In the genomic region with DNA sequence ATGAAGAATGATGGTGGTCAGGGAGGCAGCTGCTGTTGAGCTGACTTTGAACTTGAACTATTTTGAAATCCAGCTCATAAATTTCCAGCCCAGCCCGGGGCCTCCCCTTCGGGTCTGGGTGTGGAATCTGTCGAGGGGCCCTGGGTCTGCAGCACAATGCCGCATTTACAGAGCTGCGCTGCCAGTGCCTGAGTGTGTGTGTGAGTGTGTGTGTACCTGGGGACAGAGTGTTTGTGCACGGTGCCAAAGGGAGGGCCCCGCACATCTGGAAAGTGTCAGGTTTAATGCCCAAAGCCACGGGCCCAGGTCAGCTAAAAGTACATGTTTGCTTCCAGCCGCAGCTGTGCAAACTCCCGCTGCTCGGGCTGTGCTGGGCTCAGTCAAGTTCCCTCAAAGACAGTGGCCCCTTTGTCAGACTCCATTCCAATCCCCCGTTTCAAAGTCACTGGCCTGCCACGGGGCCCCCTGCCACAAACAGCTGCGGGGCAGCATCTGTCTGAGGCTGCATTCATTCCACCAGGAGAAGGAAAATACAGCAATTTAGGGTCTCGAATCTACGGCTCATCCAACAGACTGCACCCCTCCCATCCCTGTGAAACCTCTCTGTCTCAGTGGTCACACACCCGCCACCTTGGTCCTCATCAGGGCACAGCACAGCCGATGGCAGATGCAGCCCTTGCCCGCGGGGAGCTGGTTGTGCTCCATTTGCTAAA, we compare ENCODE assay signal across 1 cellular context.
A peak's percentile ranks its signal among the peaks of the same experiment; 100 is the strongest.
TF ChIP-seq lines count a peak whose summit lies in the region.

No MANE protein-coding gene starts in this region.

TF ChIP-seq in HepG2, 621 proteins besides CTCF, POLR2A, EP300 and RAD21 (continued from another document and continues in another):
- TF ChIP-seq, protein P1, sequence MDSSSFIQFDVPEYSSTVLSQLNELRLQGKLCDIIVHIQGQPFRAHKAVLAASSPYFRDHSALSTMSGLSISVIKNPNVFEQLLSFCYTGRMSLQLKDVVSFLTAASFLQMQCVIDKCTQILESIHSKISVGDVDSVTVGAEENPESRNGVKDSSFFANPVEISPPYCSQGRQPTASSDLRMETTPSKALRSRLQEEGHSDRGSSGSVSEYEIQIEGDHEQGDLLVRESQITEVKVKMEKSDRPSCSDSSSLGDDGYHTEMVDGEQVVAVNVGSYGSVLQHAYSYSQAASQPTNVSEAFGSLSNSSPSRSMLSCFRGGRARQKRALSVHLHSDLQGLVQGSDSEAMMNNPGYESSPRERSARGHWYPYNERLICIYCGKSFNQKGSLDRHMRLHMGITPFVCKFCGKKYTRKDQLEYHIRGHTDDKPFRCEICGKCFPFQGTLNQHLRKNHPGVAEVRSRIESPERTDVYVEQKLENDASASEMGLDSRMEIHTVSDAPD (CRISPR knock-in tag; IDR thresholded peaks at IDR 0.05) = no peak; the same call in 1 of the 2 replicates
- TF ChIP-seq, protein P2, sequence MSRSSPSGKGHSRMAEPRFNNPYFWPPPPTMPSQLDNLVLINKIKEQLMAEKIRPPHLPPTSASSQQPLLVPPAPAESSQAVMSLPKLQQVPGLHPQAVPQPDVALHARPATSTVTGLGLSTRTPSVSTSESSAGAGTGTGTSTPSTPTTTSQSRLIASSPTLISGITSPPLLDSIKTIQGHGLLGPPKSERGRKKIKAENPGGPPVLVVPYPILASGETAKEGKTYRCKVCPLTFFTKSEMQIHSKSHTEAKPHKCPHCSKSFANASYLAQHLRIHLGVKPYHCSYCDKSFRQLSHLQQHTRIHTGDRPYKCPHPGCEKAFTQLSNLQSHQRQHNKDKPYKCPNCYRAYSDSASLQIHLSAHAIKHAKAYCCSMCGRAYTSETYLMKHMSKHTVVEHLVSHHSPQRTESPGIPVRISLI (CRISPR knock-in tag; IDR thresholded peaks at IDR 0.05; ENCODE audit: borderline replicate concordance) = peak; percentile 51; the same call in 1 of the 2 replicates
- TF ChIP-seq NR2F6 (IDR thresholded peaks at IDR 0.05) (peak; percentile 74), NR2F6 (CRISPR knock-in tag; IDR thresholded peaks at IDR 0.05) (peak; percentile 78), CBX5 (CRISPR knock-in tag; IDR thresholded peaks at IDR 0.05; ENCODE audit: borderline replicate concordance) (0 out of 2 replicates have a peak, but pooled peaks have one; percentile 3), MYNN (CRISPR knock-in tag; IDR thresholded peaks at IDR 0.05; ENCODE audit: low read depth) (no peak), FOXA3 (CRISPR knock-in tag; IDR thresholded peaks at IDR 0.05) (peak; percentile 73), TBX2 (CRISPR knock-in tag; IDR thresholded peaks at IDR 0.05; ENCODE audit: borderline replicate concordance) (peak; percentile 99), POLR2AphosphoS5 (IDR thresholded peaks at IDR 0.05; ENCODE audit: low read depth, low read length) (no peak), NR2F1 (CRISPR knock-in tag; IDR thresholded peaks at IDR 0.05) (0 out of 4 replicates have a peak, but pooled peaks of 1 of the 2 experiments have one; percentile 24), PAF1 (CRISPR knock-in tag; IDR thresholded peaks at IDR 0.05) (no peak), ZNF773 (CRISPR knock-in tag; IDR thresholded peaks at IDR 0.05; ENCODE audit: borderline replicate concordance) (no peak), KLF13 (CRISPR knock-in tag; IDR thresholded peaks at IDR 0.05) (no peak), NCOA2 (CRISPR knock-in tag; IDR thresholded peaks at IDR 0.05) (peak; percentile 79), ZNF557 (CRISPR knock-in tag; IDR thresholded peaks at IDR 0.05) (no peak), REPIN1 (CRISPR knock-in tag; IDR thresholded peaks at IDR 0.05; ENCODE audit: borderline replicate concordance, low read depth) (peak; percentile 80; the same call in 1 of the 2 replicates), ZNF629 (CRISPR knock-in tag; conservative IDR thresholded peaks at IDR 0.05) (peak; percentile 40), GATAD2A (CRISPR knock-in tag; IDR thresholded peaks at IDR 0.05) (peak; percentile 77), KMT2B (CRISPR knock-in tag; IDR thresholded peaks at IDR 0.05) (no peak), ZKSCAN5 (CRISPR knock-in tag; IDR thresholded peaks at IDR 0.05) (no peak), HNRNPK (IDR thresholded peaks at IDR 0.05; ENCODE audit: low read depth, low read length, poor library complexity, severe bottlenecking) (no peak), AGO2 (optimal IDR thresholded peaks at IDR 0.05; ENCODE audit: low read depth, low read length) (no peak), ZNF546 (CRISPR knock-in tag; conservative IDR thresholded peaks at IDR 0.05) (no peak), JUND (CRISPR knock-in tag; IDR thresholded peaks at IDR 0.05) (no peak), BRD4 (CRISPR knock-in tag; IDR thresholded peaks at IDR 0.05) (no peak), ZNF703 (CRISPR knock-in tag; IDR thresholded peaks at IDR 0.05; ENCODE audit: borderline replicate concordance) (peak; percentile 89; the same call in 1 of the 2 replicates), TP53 (CRISPR knock-in tag; conservative IDR thresholded peaks at IDR 0.05) (peak; percentile 69; the same call in 1 of the 2 replicates), ZBTB38 (CRISPR knock-in tag; IDR thresholded peaks at IDR 0.05) (no peak), CCDC6 (CRISPR knock-in tag; IDR thresholded peaks at IDR 0.05) (peak; percentile 29; the same call in 1 of the 2 replicates), ZFAT (CRISPR knock-in tag; conservative IDR thresholded peaks at IDR 0.05) (0 out of 2 replicates have a peak, but pooled peaks have one; percentile 34), ZNF274 (CRISPR knock-in tag; IDR thresholded peaks at IDR 0.05) (no peak), RNF2 (conservative IDR thresholded peaks at IDR 0.05; ENCODE audit: low read depth) (no peak), NRL (CRISPR knock-in tag; IDR thresholded peaks at IDR 0.05; ENCODE audit: borderline replicate concordance) (no peak; the same call in 1 of the 2 replicates), FOXP1 (IDR thresholded peaks at IDR 0.05) (no peak), FOXP1 (CRISPR knock-in tag; IDR thresholded peaks at IDR 0.05) (peak; percentile 51; the same call in 1 of the 2 replicates), ZNF225 (CRISPR knock-in tag; IDR thresholded peaks at IDR 0.05) (no peak), ZSCAN29 (CRISPR knock-in tag; conservative IDR thresholded peaks at IDR 0.05) (0 out of 2 replicates have a peak, but pooled peaks have one; percentile 36), KAT7 (CRISPR knock-in tag; IDR thresholded peaks at IDR 0.05; ENCODE audit: borderline replicate concordance) (no peak), ELF3 (CRISPR knock-in tag; IDR thresholded peaks at IDR 0.05) (no peak), PHF8 (CRISPR knock-in tag; IDR thresholded peaks at IDR 0.05) (0 out of 2 replicates have a peak, but pooled peaks have one; percentile 24), ZMYM2 (CRISPR knock-in tag; IDR thresholded peaks at IDR 0.05) (no peak), NFKB2 (CRISPR knock-in tag; IDR thresholded peaks at IDR 0.05; ENCODE audit: borderline replicate concordance) (0 out of 2 replicates have a peak, but pooled peaks have one; percentile 59), CREB1 (IDR thresholded peaks at IDR 0.05) (no peak), CREB1 (CRISPR knock-in tag; IDR thresholded peaks at IDR 0.05) (0 out of 2 replicates have a peak, but pooled peaks have one; percentile 21), ZNF660 (CRISPR knock-in tag; IDR thresholded peaks at IDR 0.05; ENCODE audit: borderline replicate concordance, low read depth) (no peak), ATM (IDR thresholded peaks at IDR 0.05; ENCODE audit: borderline replicate concordance) (no peak)
- TF ChIP-seq, protein P3, sequence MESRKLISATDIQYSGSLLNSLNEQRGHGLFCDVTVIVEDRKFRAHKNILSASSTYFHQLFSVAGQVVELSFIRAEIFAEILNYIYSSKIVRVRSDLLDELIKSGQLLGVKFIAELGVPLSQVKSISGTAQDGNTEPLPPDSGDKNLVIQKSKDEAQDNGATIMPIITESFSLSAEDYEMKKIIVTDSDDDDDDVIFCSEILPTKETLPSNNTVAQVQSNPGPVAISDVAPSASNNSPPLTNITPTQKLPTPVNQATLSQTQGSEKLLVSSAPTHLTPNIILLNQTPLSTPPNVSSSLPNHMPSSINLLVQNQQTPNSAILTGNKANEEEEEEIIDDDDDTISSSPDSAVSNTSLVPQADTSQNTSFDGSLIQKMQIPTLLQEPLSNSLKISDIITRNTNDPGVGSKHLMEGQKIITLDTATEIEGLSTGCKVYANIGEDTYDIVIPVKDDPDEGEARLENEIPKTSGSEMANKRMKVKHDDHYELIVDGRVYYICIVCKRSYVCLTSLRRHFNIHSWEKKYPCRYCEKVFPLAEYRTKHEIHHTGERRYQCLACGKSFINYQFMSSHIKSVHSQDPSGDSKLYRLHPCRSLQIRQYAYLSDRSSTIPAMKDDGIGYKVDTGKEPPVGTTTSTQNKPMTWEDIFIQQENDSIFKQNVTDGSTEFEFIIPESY (CRISPR knock-in tag; IDR thresholded peaks at IDR 0.05) = peak; percentile 34; the same call in 1 of the 2 replicates
- TF ChIP-seq, protein P4, sequence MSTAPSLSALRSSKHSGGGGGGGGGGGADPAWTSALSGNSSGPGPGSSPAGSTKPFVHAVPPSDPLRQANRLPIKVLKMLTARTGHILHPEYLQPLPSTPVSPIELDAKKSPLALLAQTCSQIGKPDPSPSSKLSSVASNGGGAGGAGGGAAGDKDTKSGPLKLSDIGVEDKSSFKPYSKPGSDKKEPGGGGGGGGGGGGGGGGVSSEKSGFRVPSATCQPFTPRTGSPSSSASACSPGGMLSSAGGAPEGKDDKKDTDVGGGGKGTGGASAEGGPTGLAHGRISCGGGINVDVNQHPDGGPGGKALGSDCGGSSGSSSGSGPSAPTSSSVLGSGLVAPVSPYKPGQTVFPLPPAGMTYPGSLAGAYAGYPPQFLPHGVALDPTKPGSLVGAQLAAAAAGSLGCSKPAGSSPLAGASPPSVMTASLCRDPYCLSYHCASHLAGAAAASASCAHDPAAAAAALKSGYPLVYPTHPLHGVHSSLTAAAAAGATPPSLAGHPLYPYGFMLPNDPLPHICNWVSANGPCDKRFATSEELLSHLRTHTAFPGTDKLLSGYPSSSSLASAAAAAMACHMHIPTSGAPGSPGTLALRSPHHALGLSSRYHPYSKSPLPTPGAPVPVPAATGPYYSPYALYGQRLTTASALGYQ (CRISPR knock-in tag; IDR thresholded peaks at IDR 0.05) = peak; percentile 79; the same call in 1 of the 2 replicates
- TF ChIP-seq, protein P5, sequence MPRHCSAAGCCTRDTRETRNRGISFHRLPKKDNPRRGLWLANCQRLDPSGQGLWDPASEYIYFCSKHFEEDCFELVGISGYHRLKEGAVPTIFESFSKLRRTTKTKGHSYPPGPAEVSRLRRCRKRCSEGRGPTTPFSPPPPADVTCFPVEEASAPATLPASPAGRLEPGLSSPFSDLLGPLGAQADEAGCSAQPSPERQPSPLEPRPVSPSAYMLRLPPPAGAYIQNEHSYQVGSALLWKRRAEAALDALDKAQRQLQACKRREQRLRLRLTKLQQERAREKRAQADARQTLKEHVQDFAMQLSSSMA (CRISPR knock-in tag; IDR thresholded peaks at IDR 0.05) = 0 out of 2 replicates have a peak, but pooled peaks have one; percentile 46
- TF ChIP-seq, protein P6, sequence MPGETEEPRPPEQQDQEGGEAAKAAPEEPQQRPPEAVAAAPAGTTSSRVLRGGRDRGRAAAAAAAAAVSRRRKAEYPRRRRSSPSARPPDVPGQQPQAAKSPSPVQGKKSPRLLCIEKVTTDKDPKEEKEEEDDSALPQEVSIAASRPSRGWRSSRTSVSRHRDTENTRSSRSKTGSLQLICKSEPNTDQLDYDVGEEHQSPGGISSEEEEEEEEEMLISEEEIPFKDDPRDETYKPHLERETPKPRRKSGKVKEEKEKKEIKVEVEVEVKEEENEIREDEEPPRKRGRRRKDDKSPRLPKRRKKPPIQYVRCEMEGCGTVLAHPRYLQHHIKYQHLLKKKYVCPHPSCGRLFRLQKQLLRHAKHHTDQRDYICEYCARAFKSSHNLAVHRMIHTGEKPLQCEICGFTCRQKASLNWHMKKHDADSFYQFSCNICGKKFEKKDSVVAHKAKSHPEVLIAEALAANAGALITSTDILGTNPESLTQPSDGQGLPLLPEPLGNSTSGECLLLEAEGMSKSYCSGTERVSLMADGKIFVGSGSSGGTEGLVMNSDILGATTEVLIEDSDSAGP (CRISPR knock-in tag; IDR thresholded peaks at IDR 0.05; ENCODE audit: borderline replicate concordance) = peak; percentile 70; the same call in 1 of the 2 replicates
- TF ChIP-seq, protein P7, sequence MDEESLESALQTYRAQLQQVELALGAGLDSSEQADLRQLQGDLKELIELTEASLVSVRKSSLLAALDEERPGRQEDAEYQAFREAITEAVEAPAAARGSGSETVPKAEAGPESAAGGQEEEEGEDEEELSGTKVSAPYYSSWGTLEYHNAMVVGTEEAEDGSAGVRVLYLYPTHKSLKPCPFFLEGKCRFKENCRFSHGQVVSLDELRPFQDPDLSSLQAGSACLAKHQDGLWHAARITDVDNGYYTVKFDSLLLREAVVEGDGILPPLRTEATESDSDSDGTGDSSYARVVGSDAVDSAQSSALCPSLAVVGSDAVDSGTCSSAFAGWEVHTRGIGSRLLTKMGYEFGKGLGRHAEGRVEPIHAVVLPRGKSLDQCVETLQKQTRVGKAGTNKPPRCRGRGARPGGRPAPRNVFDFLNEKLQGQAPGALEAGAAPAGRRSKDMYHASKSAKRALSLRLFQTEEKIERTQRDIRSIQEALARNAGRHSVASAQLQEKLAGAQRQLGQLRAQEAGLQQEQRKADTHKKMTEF (CRISPR knock-in tag; IDR thresholded peaks at IDR 0.05) = no peak; the same call in 1 of the 2 replicates
- TF ChIP-seq, protein P8, sequence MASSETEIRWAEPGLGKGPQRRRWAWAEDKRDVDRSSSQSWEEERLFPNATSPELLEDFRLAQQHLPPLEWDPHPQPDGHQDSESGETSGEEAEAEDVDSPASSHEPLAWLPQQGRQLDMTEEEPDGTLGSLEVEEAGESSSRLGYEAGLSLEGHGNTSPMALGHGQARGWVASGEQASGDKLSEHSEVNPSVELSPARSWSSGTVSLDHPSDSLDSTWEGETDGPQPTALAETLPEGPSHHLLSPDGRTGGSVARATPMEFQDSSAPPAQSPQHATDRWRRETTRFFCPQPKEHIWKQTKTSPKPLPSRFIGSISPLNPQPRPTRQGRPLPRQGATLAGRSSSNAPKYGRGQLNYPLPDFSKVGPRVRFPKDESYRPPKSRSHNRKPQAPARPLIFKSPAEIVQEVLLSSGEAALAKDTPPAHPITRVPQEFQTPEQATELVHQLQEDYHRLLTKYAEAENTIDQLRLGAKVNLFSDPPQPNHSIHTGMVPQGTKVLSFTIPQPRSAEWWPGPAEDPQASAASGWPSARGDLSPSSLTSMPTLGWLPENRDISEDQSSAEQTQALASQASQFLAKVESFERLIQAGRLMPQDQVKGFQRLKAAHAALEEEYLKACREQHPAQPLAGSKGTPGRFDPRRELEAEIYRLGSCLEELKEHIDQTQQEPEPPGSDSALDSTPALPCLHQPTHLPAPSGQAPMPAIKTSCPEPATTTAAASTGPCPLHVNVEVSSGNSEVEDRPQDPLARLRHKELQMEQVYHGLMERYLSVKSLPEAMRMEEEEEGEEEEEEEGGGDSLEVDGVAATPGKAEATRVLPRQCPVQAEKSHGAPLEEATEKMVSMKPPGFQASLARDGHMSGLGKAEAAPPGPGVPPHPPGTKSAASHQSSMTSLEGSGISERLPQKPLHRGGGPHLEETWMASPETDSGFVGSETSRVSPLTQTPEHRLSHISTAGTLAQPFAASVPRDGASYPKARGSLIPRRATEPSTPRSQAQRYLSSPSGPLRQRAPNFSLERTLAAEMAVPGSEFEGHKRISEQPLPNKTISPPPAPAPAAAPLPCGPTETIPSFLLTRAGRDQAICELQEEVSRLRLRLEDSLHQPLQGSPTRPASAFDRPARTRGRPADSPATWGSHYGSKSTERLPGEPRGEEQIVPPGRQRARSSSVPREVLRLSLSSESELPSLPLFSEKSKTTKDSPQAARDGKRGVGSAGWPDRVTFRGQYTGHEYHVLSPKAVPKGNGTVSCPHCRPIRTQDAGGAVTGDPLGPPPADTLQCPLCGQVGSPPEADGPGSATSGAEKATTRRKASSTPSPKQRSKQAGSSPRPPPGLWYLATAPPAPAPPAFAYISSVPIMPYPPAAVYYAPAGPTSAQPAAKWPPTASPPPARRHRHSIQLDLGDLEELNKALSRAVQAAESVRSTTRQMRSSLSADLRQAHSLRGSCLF (CRISPR knock-in tag; IDR thresholded peaks at IDR 0.05; ENCODE audit: borderline replicate concordance) = no peak
